ENCODE assay signal across 8 cellular contexts in genomic region chr1:169894424-169895145, GRCh38. TPM values are rescaled to one million over a fixed set of nuclear protein-coding genes. Genes with fewer than 3 reads are reported as not detected.
DNase-seq lines count a peak whose midpoint lies in the region; ATAC-seq, FAIRE-seq and TF ChIP-seq lines count a peak whose summit lies in the region.

No MANE protein-coding gene starts in this region.

- no peaks in the 10 kb centered on the region for H3K27me3 ChIP-seq in BLaER1
- no peaks in the 10 kb centered on the region for H3K27me3 ChIP-seq in KMS-11 (ENCODE audit: insufficient read depth, low read depth)
- no peaks in the 10 kb centered on the region for H3K27me3 ChIP-seq in bronchial epithelial cell (ENCODE audit: control insufficient read depth, insufficient read depth, low read length)
- H3K27me3 ChIP-seq in naive thymus-derived CD4-positive, alpha-beta T cell (ENCODE audit: control insufficient read depth in 2 of 2, insufficient read depth in 2 of 2, low read length in 2 of 2) = no peaks in the 10 kb centered on the region

- H3K4me2 ChIP-seq in BLaER1 (peak overlapping the region; percentile 86), KMS-11 (peak overlapping the region; percentile 91)

- no peaks in the 10 kb centered on the region for H3K36me3 ChIP-seq in BLaER1
- H3K36me3 ChIP-seq in KMS-11 (ENCODE audit: insufficient read depth) = no peaks in the 10 kb centered on the region
- no peaks in the 10 kb centered on the region for H3K36me3 ChIP-seq in bronchial epithelial cell (ENCODE audit: control insufficient read depth, insufficient read depth, low read length)
- H3K36me3 ChIP-seq in naive thymus-derived CD4-positive, alpha-beta T cell (ENCODE audit: control insufficient read depth in 2 of 3, insufficient read depth in 3 of 3, low read length in 3 of 3) = peaks cover 0 to 3% (median 0%) of the 10 kb centered on the region in 3 experiments

- DNase-seq in bronchial epithelial cell (ENCODE audit: low read depth) (no peak), mucosa of gallbladder (ENCODE audit: low spot score) (no peak), retina (no peak)
- DNase-seq in naive thymus-derived CD4-positive, alpha-beta T cell = peak in 1 of 9 donors; percentile 1

- POLR2A ChIA-PET in naive thymus-derived CD4-positive, alpha-beta T cell (lab: Charles Lee) = interaction anchor here (0.6 to 2.8 kb wide), 10 partner anchors 8 to 1848 kb away, joined by 3 to 21 read pairs (median 6); partner anchors contain the start of genes BLZF1, FMO4, GORAB and KIFAP3

- ATAC-seq in naive thymus-derived CD4-positive, alpha-beta T cell = no peak
- ATAC-seq in GM21367 (IDR thresholded peaks at IDR 0.05; ENCODE audit: unreplicated experiment) = no peak
- no peak for ATAC-seq in HG02571 (IDR thresholded peaks at IDR 0.05; ENCODE audit: unreplicated experiment)

- H3K4me1 ChIP-seq in BLaER1 = peaks cover 24% of the 10 kb centered on the region
- H3K4me1 ChIP-seq in KMS-11 (ENCODE audit: low read depth, poor library complexity, severe bottlenecking) = peaks cover 27% of the 10 kb centered on the region
- H3K4me1 ChIP-seq in naive thymus-derived CD4-positive, alpha-beta T cell (ENCODE audit: control insufficient read depth in 2 of 2, insufficient read depth in 2 of 2, low read length in 2 of 2) = peaks cover 25 to 28% of the 10 kb centered on the region in 2 donors

- H2AFZ ChIP-seq in KMS-11 (ENCODE audit: low read depth) = peak overlapping the region; percentile 94

- no peak for FAIRE-seq in bronchial epithelial cell (lab: Jason Lieb, UNC)

- H3K27ac ChIP-seq in BLaER1 (peak overlapping the region; percentile 97), KMS-11 (peak overlapping the region; percentile 97)
- H3K27ac ChIP-seq in naive thymus-derived CD4-positive, alpha-beta T cell (ENCODE audit: low read depth, low read length) = peak overlapping the region; percentile 95

- no peak for TF ChIP-seq CTCF in KMS-11 (conservative IDR thresholded peaks at IDR 0.05; ENCODE audit: low read depth, low read length)
- TF ChIP-seq CTCF in bronchial epithelial cell (IDR thresholded peaks at IDR 0.05; ENCODE audit: insufficient read depth, low read length, severe bottlenecking) = no peak

- H3K4me1 Mint-ChIP-seq in naive thymus-derived CD4-positive, alpha-beta T cell = peaks cover 20 to 43% (median 38%) of the 10 kb centered on the region in 7 donors

- H3K9me3 ChIP-seq in BLaER1 = no peaks in the 10 kb centered on the region
- no peaks in the 10 kb centered on the region for H3K9me3 ChIP-seq in naive thymus-derived CD4-positive, alpha-beta T cell (ENCODE audit: control insufficient read depth in 2 of 3, low read length in 3 of 3)

- peak overlapping the region; percentile 85 to 97 (median 94) for H3K4me3 Mint-ChIP-seq in naive thymus-derived CD4-positive, alpha-beta T cell

- H3K27ac Mint-ChIP-seq in naive thymus-derived CD4-positive, alpha-beta T cell = peak overlapping the region; percentile 98 to 100 (median 100)

- H3K79me2 ChIP-seq in KMS-11 (ENCODE audit: insufficient read depth, low read depth) = peaks cover 31% of the 10 kb centered on the region

- intact Hi-C loops in naive thymus-derived CD4-positive, alpha-beta T cell (cut with micrococcal nuclease) = loop anchor here (1.0 to 10.0 kb wide), 21 partner anchors 14 to 1948 kb away; partner anchors contain the start of genes KIFAP3 (in 2 of the 2), METTL13 (in 2 of the 2), PRRC2C (in 2 of the 2) and ATP1B1 (in 1 of the 2)

- CTCF ChIA-PET in naive thymus-derived CD4-positive, alpha-beta T cell (lab: Charles Lee) = interaction anchor here (1.1 kb wide), 1 partner anchor 180 kb away, joined by 3 read pairs; the partner anchor contains the start of gene KIFAP3

- H4K20me1 ChIP-seq in BLaER1 (peaks cover 4% of the 10 kb centered on the region; the same call in 1 of the 2 replicates), KMS-11 (ENCODE audit: insufficient read depth) (no peaks in the 10 kb centered on the region)

- H3K27me3 Mint-ChIP-seq in naive thymus-derived CD4-positive, alpha-beta T cell = peaks cover 0 to 26% (median 4%) of the 10 kb centered on the region in 5 donors

- peak overlapping the region; percentile 91 for H3K4me3 ChIP-seq in BLaER1
- peak overlapping the region; percentile 44 for H3K4me3 ChIP-seq in KMS-11 (IDR thresholded peaks at IDR 0.05; ENCODE audit: insufficient read depth, low read depth, low read length)
- peak overlapping the region; percentile 79 for H3K4me3 ChIP-seq in bronchial epithelial cell (ENCODE audit: low read depth, low read length)
- peak overlapping the region; percentile 77 for H3K4me3 ChIP-seq in naive thymus-derived CD4-positive, alpha-beta T cell (ENCODE audit: low read length)

- H3K9me3 Mint-ChIP-seq in naive thymus-derived CD4-positive, alpha-beta T cell = no peaks in the 10 kb centered on the region

- H3K36me3 Mint-ChIP-seq in naive thymus-derived CD4-positive, alpha-beta T cell = peaks cover 0 to 4% (median 0%) of the 10 kb centered on the region in 5 donors

- H3K9ac ChIP-seq in BLaER1 = peak overlapping the region; percentile 93
- H3K9ac ChIP-seq in KMS-11 = peak overlapping the region; percentile 98

RNA-seq across cellular contexts. Expression of gene SCYL3, which starts 0.9 kb away (rescaled TPM):
- total RNA-seq in bronchial epithelial cell (4.5 and 11.5 TPM in 2 replicates), mucosa of gallbladder (18.9 TPM)
- 10 to 100 TPM in 4 of 5 experiments, 1 to 10 TPM in 1; 9.5 to 22.7 (median 17.3) TPM for total RNA-seq in naive thymus-derived CD4-positive, alpha-beta T cell
- 10 to 100 TPM; 12.3 to 19.6 TPM for polyA plus RNA-seq in naive thymus-derived CD4-positive, alpha-beta T cell
